ENCODE assay signal across 25 cellular contexts in genomic region chr22:36881504-36882245, GRCh38. TPM values are rescaled to one million over a fixed set of nuclear protein-coding genes. Genes with fewer than 3 reads are reported as not detected.
DNase-seq lines count a peak whose midpoint lies in the region; ATAC-seq and TF ChIP-seq lines count a peak whose summit lies in the region.
"Had no signal": no experiment of that assay in that cellular context is flagged by ENCODE, and none has a peak within 500 bp of the region (broad histone marks: within the 10 kb centered on the region; RNA-seq: fewer than 3 reads in every experiment).

No MANE protein-coding gene starts in this region.

- no peaks in the 10 kb centered on the region for H3K9me3 ChIP-seq in HEK293 (ENCODE audit: control insufficient read depth, insufficient read depth, low read depth, low read length)
- H3K9me3 ChIP-seq: psoas muscle had no signal

- CTCF ChIA-PET in HEK293 (lab: Yijun Ruan, JAX) = interaction anchor here (0.6 to 6.8 kb wide), 7 partner anchors 8 to 96 kb away, joined by 3 to 45 read pairs (median 4); no protein-coding TSS in a partner anchor

- no peak overlapping the region for H3K4me3 ChIP-seq in HEK293 (ENCODE audit: low read depth, low read length)
- H3K4me3 ChIP-seq: hepatocyte, psoas muscle, upper lobe of right lung had no signal

- H3K36me3 Mint-ChIP-seq in activated CD4-positive, alpha-beta T cell treated with anti-CD3 and anti-CD28 coated beads, Interleukin-2, amount 10 ng/mL, durations not matched to agents 24 days and 14 days (ENCODE audit: low read depth) = peaks cover 35% of the 10 kb centered on the region
- H3K36me3 Mint-ChIP-seq in T-helper 1 cell treated with Interleukin-12 subunit alpha and Interleukin-12 subunit beta and Interleukin-4 antibody, amounts not matched to agents 30 μg/mL and 1 μg/mL, for 36 hours (ENCODE audit: low read depth) = peaks cover 52% of the 10 kb centered on the region

- peaks cover 10% of the 10 kb centered on the region for H3K4me1 Mint-ChIP-seq in activated CD4-positive, alpha-beta T cell treated with anti-CD3 and anti-CD28 coated beads, Interleukin-2, amount 10 ng/mL, durations not matched to agents 24 days and 14 days
- peaks cover 9% of the 10 kb centered on the region for H3K4me1 Mint-ChIP-seq in T-helper 1 cell treated with Interleukin-12 subunit alpha and Interleukin-12 subunit beta and Interleukin-4 antibody, amounts not matched to agents 30 μg/mL and 1 μg/mL, for 36 hours (ENCODE audit: low read depth)
- H3K4me1 Mint-ChIP-seq: nephron progenitor cell had no signal

- peak overlapping the region; percentile 34 for H3K4me3 Mint-ChIP-seq in activated CD4-positive, alpha-beta T cell treated with anti-CD3 and anti-CD28 coated beads, Interleukin-2, amount 10 ng/mL, durations not matched to agents 24 days and 14 days
- H3K4me3 Mint-ChIP-seq in T-helper 1 cell treated with Interleukin-12 subunit alpha and Interleukin-12 subunit beta and Interleukin-4 antibody, amounts not matched to agents 30 μg/mL and 1 μg/mL, for 36 hours = no peak overlapping the region
- H3K4me3 Mint-ChIP-seq: activated naive CD4-positive, alpha-beta T cell treated with anti-CD3 and anti-CD28 coated beads, Interleukin-2, amount 10 ng/mL, durations not matched to agents 7 days and 5 days; memory B cell; nephron progenitor cell had no signal

- no peak overlapping the region for H3K27ac ChIP-seq in HEK293 (ENCODE audit: extremely low read depth, low read depth, low read length)
- H3K27ac ChIP-seq: hepatocyte, HL-60, psoas muscle, upper lobe of right lung had no signal

- H3K27me3 Mint-ChIP-seq in activated CD4-positive, alpha-beta T cell treated with anti-CD3 and anti-CD28 coated beads, Interleukin-2, amount 10 ng/mL, durations not matched to agents 24 days and 14 days = no peaks in the 10 kb centered on the region
- H3K27me3 Mint-ChIP-seq in T-helper 1 cell treated with Interleukin-12 subunit alpha and Interleukin-12 subunit beta and Interleukin-4 antibody, amounts not matched to agents 30 μg/mL and 1 μg/mL, for 36 hours (ENCODE audit: low read depth) = no peaks in the 10 kb centered on the region
- H3K27me3 Mint-ChIP-seq: memory B cell had no signal

- no peak for TF ChIP-seq CTCF in HEK293 (tag by site-specific recombination; IDR thresholded peaks at IDR 0.05)

- no peak for DNase-seq in activated CD4-positive, alpha-beta T cell treated with anti-CD3 and anti-CD28 coated beads, Interleukin-2, amount 10 ng/mL, durations not matched to agents 24 days and 14 days
- no peak for DNase-seq in activated CD4-positive, alpha-beta T cell treated with anti-CD3 and anti-CD28 coated beads for 48 hours
- DNase-seq in erythroblast (lab: John Stamatoyannopoulos, UW) = peak; percentile 13 to 16
- DNase-seq in NCI-H2029 treated with DMSO at 0.1 percent for 48 hours (lab: John Stamatoyannopoulos, UW) = no peak
- DNase-seq in NCI-H187 (lab: John Stamatoyannopoulos, UW) = no peak
- DNase-seq: activated CD4-positive, alpha-beta T cell treated with anti-CD3 and anti-CD28 coated beads, Interleukin-2, amount 50 U/mL, for 48 hours; activated naive CD4-positive, alpha-beta T cell treated with anti-CD3 and anti-CD28 coated beads, Interleukin-2, amount 10 ng/mL, durations not matched to agents 7 days and 5 days; EL; GOT3; NCI-H345; nephron progenitor cell; psoas muscle; SHP77 treated with DMSO at 0.1 percent for 48 hours; stimulated activated naive CD4-positive, alpha-beta T cell treated with Interleukin-2 at 50 U/mL for 16 hours; T1000; upper lobe of right lung had no signal

- peak overlapping the region; percentile 86 for H3K27ac Mint-ChIP-seq in activated CD4-positive, alpha-beta T cell treated with anti-CD3 and anti-CD28 coated beads, Interleukin-2, amount 10 ng/mL, durations not matched to agents 24 days and 14 days
- H3K27ac Mint-ChIP-seq in T-helper 1 cell treated with Interleukin-12 subunit alpha and Interleukin-12 subunit beta and Interleukin-4 antibody, amounts not matched to agents 30 μg/mL and 1 μg/mL, for 36 hours = peak overlapping the region; percentile 66
- H3K27ac Mint-ChIP-seq: activated naive CD4-positive, alpha-beta T cell treated with anti-CD3 and anti-CD28 coated beads, Interleukin-2, amount 10 ng/mL, durations not matched to agents 7 days and 5 days; memory B cell; nephron progenitor cell had no signal

- H3K36me3 ChIP-seq in HEK293 (ENCODE audit: control insufficient read depth in 2 of 2, insufficient read depth in 1 of 2, low read length in 2 of 2) = no peaks in the 10 kb centered on the region
- H3K36me3 ChIP-seq: upper lobe of right lung had no signal

- intact Hi-C loops in activated CD4-positive, alpha-beta T cell treated with anti-CD3 and anti-CD28 coated beads, Interleukin-2, amount 10 ng/mL, durations not matched to agents 24 days and 14 days (cut with micrococcal nuclease) = no loop called here

- peaks cover 28% of the 10 kb centered on the region for H3K9me3 Mint-ChIP-seq in activated CD4-positive, alpha-beta T cell treated with anti-CD3 and anti-CD28 coated beads, Interleukin-2, amount 10 ng/mL, durations not matched to agents 24 days and 14 days
- peaks cover 47% of the 10 kb centered on the region for H3K9me3 Mint-ChIP-seq in T-helper 1 cell treated with Interleukin-12 subunit alpha and Interleukin-12 subunit beta and Interleukin-4 antibody, amounts not matched to agents 30 μg/mL and 1 μg/mL, for 36 hours

- TF ChIP-seq POLR2A in erythroblast (IDR thresholded peaks at IDR 0.05; ENCODE audit: low read length) = no peak

- ATAC-seq in GM21367 (IDR thresholded peaks at IDR 0.05; ENCODE audit: unreplicated experiment) = no peak
- ATAC-seq: psoas muscle, upper lobe of right lung had no signal

- H3K4me1 ChIP-seq in HEK293 (ENCODE audit: control insufficient read depth, insufficient read depth, low read length) = no peaks in the 10 kb centered on the region
- H3K4me1 ChIP-seq: psoas muscle, upper lobe of right lung had no signal

- POLR2A ChIA-PET in HEK293 (lab: Yijun Ruan, JAX) = no interaction called here

TF ChIP-seq in HEK293, 187 proteins besides CTCF, POLR2A, EP300 and RAD21:
- TF ChIP-seq INSM2 (tag by site-specific recombination; IDR thresholded peaks at IDR 0.05) (no peak), ZNF18 (tag by site-specific recombination; IDR thresholded peaks at IDR 0.05) (no peak), ZNF558 (tag by site-specific recombination; IDR thresholded peaks at IDR 0.05) (0 out of 2 replicates have a peak, but pooled peaks have one; percentile 21), OVOL3 (tag by site-specific recombination; IDR thresholded peaks at IDR 0.05) (no peak), SETDB1 (IDR thresholded peaks at IDR 0.05; ENCODE audit: insufficient read length, low read length) (peak; percentile 93), ZBTB49 (tag by site-specific recombination; IDR thresholded peaks at IDR 0.05; ENCODE audit: low read depth) (no peak)

RNA-seq across cellular contexts. Expression of gene NCF4, which starts 20.9 kb away (rescaled TPM):
- total RNA-seq in activated CD4-positive, alpha-beta T cell treated with anti-CD3 and anti-CD28 coated beads, Interleukin-2, amount 10 ng/mL, durations not matched to agents 24 days and 14 days = 12.3 and 13.6 TPM in 2 replicates
- total RNA-seq: bronchial epithelial cell, fibroblast of lung, LHCN-M2 had no signal

RNA-seq across cellular contexts. Expression of gene CSF2RB, which starts 31.8 kb away (rescaled TPM):
- total RNA-seq in activated CD4-positive, alpha-beta T cell treated with anti-CD3 and anti-CD28 coated beads, Interleukin-2, amount 10 ng/mL, durations not matched to agents 24 days and 14 days = 5.0 and 5.2 TPM in 2 replicates
- total RNA-seq: bronchial epithelial cell, fibroblast of lung, LHCN-M2 had no signal

Comparison
In these comparisons a context has a peak if more than half of its experiments do, and no peak if none do; other contexts are left out.
1. DNase-seq: peak in erythroblast (2 of 2); none in activated CD4-positive, alpha-beta T cell treated with anti-CD3 and anti-CD28 coated beads, Interleukin-2, amount 10 ng/mL, durations not matched to agents 24 days and 14 days (single experiment), activated CD4-positive, alpha-beta T cell treated with anti-CD3 and anti-CD28 coated beads for 48 hours (single experiment), NCI-H2029 treated with DMSO at 0.1 percent for 48 hours (single experiment) and NCI-H187 (0 of 2).